8 cellular contexts compared by ENCODE assay signal in genomic region chr7:157140118-157140905, GRCh38. TPM values are rescaled to one million over a fixed set of nuclear protein-coding genes. Genes with fewer than 3 reads are reported as not detected.
A peak's percentile ranks its signal among the peaks of the same experiment; 100 is the strongest.
DNase-seq lines count a peak whose midpoint lies in the region; ATAC-seq and TF ChIP-seq lines count a peak whose summit lies in the region.

No MANE protein-coding gene starts in this region.

- DNase-seq in SK-N-SH (no peak), hepatocyte (ENCODE audit: low spot score) (no peak), DMS 273 (lab: John Stamatoyannopoulos, UW; ENCODE audit: unreplicated experiment) (no peak)
- DNase-seq in activated CD4-positive, alpha-beta T cell treated with anti-CD3 and anti-CD28 coated beads, Interleukin-2, amount 50 U/mL, for 1 hour: peak; percentile 9

- H2AFZ ChIP-seq in SK-N-SH (ENCODE audit: low read depth) (no peak overlapping the region), hepatocyte (no peak overlapping the region)

- CTCF ChIA-PET in SK-N-SH (lab: Yijun Ruan, JAX): interaction anchor here (0.7 to 3.7 kb wide), 5 partner anchors 11 to 191 kb away, joined by 3 to 11 read pairs (median 4); partner anchors contain the start of gene NOM1

- no peaks in the 10 kb centered on the region for H3K9me2 ChIP-seq in SK-N-SH
- H3K9me2 ChIP-seq in hepatocyte (replicated peaks; ENCODE audit: insufficient read depth): no peaks in the 10 kb centered on the region

- H3K4me3 ChIP-seq in SK-N-SH (ENCODE audit: low read depth in 2 of 2, low read length in 1 of 2): peak overlapping the region; percentile 82 to 93
- H3K4me3 ChIP-seq in hepatocyte: peak overlapping the region; percentile 75
- H3K4me3 ChIP-seq in stomach smooth muscle (ENCODE audit: low read length in 2 of 2): peak overlapping the region; percentile 61 to 87

- peaks cover 11 to 27% of the 10 kb centered on the region in 2 experiments; a peak in 2 of 4 replicates for H3K4me1 ChIP-seq in SK-N-SH (ENCODE audit: control insufficient read depth in 1 of 2, insufficient read depth in 2 of 2, low read depth in 1 of 2, low read length in 1 of 2)
- H3K4me1 ChIP-seq in hepatocyte (ENCODE audit: insufficient read depth): peaks cover 24% of the 10 kb centered on the region
- peaks cover 28% of the 10 kb centered on the region for H3K4me1 ChIP-seq in stomach smooth muscle (ENCODE audit: control insufficient read depth, insufficient read depth, low read length)

- H3K9me3 ChIP-seq in SK-N-SH (no peaks in the 10 kb centered on the region), hepatocyte (ENCODE audit: low read depth) (no peaks in the 10 kb centered on the region), stomach smooth muscle (ENCODE audit: control insufficient read depth in 2 of 2, low read length in 2 of 2) (no peaks in the 10 kb centered on the region)

- peaks cover 60% of the 10 kb centered on the region for H4K20me1 ChIP-seq in SK-N-SH (ENCODE audit: insufficient read depth)
- H4K20me1 ChIP-seq in hepatocyte (ENCODE audit: insufficient read depth, poor library complexity, severe bottlenecking): peaks cover 62% of the 10 kb centered on the region

- peaks cover 2% of the 10 kb centered on the region for H3F3A ChIP-seq in SK-N-SH (replicated peaks; ENCODE audit: insufficient read depth)

- POLR2A ChIA-PET in SK-N-SH (lab: Yijun Ruan, JAX): interaction anchor here (0.6 kb wide), 1 partner anchor 89 kb away, joined by 3 read pairs; no protein-coding TSS in a partner anchor

- peaks cover 17 to 26% of the 10 kb centered on the region in 2 experiments for H3K36me3 ChIP-seq in SK-N-SH (replicated peaks in 1 of 2; ENCODE audit: control insufficient read depth in 1 of 2, insufficient read depth in 2 of 2, low read length in 1 of 2)
- H3K36me3 ChIP-seq in hepatocyte (replicated peaks; ENCODE audit: insufficient read depth, low read depth): no peaks in the 10 kb centered on the region
- H3K36me3 ChIP-seq in stomach smooth muscle (ENCODE audit: control insufficient read depth in 2 of 2, insufficient read depth in 2 of 2, low read length in 2 of 2): peaks cover 0 to 11% of the 10 kb centered on the region in 2 donors

- H3K9ac ChIP-seq in SK-N-SH (peak overlapping the region; percentile 81; the same call in 1 of the 2 replicates), stomach smooth muscle (ENCODE audit: low read length in 2 of 2) (peak overlapping the region; percentile 47 to 80)

- H3K4me2 ChIP-seq in SK-N-SH (peak overlapping the region; percentile 100), hepatocyte (peak overlapping the region; percentile 98)

- TF ChIP-seq EP300 in SK-N-SH (IDR thresholded peaks at IDR 0.05; ENCODE audit: borderline replicate concordance in 1 of 2, low read depth in 1 of 2, low read length in 1 of 2): no peak

- no peak for TF ChIP-seq RAD21 in SK-N-SH (IDR thresholded peaks at IDR 0.05; ENCODE audit: low read length)

- ATAC-seq in SK-N-SH treated with all-trans-retinoic acid at 6 μM for 48 hours: no peak
- ATAC-seq in esophagus mucosa: no peak
- ATAC-seq in HG03432 (IDR thresholded peaks at IDR 0.05; ENCODE audit: unreplicated experiment): no peak

- H3K27ac ChIP-seq in SK-N-SH (ENCODE audit: low read depth in 2 of 2, low read length in 1 of 2): no peak overlapping the region
- peak overlapping the region; percentile 96 for H3K27ac ChIP-seq in hepatocyte
- H3K27ac ChIP-seq in stomach smooth muscle (ENCODE audit: low read length): peak overlapping the region; percentile 76

- TF ChIP-seq CTCF in SK-N-SH (IDR thresholded peaks at IDR 0.05): no peak
- no peak for TF ChIP-seq CTCF in hepatocyte (IDR thresholded peaks at IDR 0.05; ENCODE audit: poor library complexity)

- WGBS in SK-N-SH (ENCODE audit: low lambda C conversion rate): 77% methylated on average over 16 of the region's 16 CpGs
- 72% methylated on average over 16 of the region's 16 CpGs for WGBS in hepatocyte (ENCODE audit: low lambda C conversion rate, missing lambda C conversion rate)

- no peaks in the 10 kb centered on the region for H3K27me3 ChIP-seq in SK-N-SH (ENCODE audit: insufficient read depth)
- no peaks in the 10 kb centered on the region for H3K27me3 ChIP-seq in hepatocyte
- no peaks in the 10 kb centered on the region for H3K27me3 ChIP-seq in stomach smooth muscle (ENCODE audit: control insufficient read depth in 1 of 2, insufficient read depth in 2 of 2, low read length in 2 of 2)

- peaks cover 63% of the 10 kb centered on the region for H3K79me2 ChIP-seq in SK-N-SH (ENCODE audit: insufficient read depth)
- H3K79me2 ChIP-seq in hepatocyte: peaks cover 62% of the 10 kb centered on the region

TF ChIP-seq in SK-N-SH, 30 proteins besides CTCF, POLR2A, EP300 and RAD21 (continues in another document):
- TF ChIP-seq, protein P1, sequence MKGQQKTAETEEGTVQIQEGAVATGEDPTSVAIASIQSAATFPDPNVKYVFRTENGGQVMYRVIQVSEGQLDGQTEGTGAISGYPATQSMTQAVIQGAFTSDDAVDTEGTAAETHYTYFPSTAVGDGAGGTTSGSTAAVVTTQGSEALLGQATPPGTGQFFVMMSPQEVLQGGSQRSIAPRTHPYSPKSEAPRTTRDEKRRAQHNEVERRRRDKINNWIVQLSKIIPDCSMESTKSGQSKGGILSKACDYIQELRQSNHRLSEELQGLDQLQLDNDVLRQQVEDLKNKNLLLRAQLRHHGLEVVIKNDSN (IDR thresholded peaks at IDR 0.05; ENCODE audit: borderline replicate concordance, low read depth): no peak
- TF ChIP-seq GATA2 (CRISPR knock-in tag; IDR thresholded peaks at IDR 0.05) (no peak), TEAD4 (IDR thresholded peaks at IDR 0.05; ENCODE audit: borderline replicate concordance, insufficient read depth) (no peak), TAF1 (IDR thresholded peaks at IDR 0.05; ENCODE audit: borderline replicate concordance, low read depth, low read length) (no peak), RXRA (IDR thresholded peaks at IDR 0.05; ENCODE audit: borderline replicate concordance, low read depth) (no peak), MXI1 (IDR thresholded peaks at IDR 0.05; ENCODE audit: low read depth, low read length) (no peak), CHD2 (IDR thresholded peaks at IDR 0.05; ENCODE audit: low read length, partially characterized antibody) (no peak), ELF1 (IDR thresholded peaks at IDR 0.05) (no peak)
- TF ChIP-seq, protein P2, sequence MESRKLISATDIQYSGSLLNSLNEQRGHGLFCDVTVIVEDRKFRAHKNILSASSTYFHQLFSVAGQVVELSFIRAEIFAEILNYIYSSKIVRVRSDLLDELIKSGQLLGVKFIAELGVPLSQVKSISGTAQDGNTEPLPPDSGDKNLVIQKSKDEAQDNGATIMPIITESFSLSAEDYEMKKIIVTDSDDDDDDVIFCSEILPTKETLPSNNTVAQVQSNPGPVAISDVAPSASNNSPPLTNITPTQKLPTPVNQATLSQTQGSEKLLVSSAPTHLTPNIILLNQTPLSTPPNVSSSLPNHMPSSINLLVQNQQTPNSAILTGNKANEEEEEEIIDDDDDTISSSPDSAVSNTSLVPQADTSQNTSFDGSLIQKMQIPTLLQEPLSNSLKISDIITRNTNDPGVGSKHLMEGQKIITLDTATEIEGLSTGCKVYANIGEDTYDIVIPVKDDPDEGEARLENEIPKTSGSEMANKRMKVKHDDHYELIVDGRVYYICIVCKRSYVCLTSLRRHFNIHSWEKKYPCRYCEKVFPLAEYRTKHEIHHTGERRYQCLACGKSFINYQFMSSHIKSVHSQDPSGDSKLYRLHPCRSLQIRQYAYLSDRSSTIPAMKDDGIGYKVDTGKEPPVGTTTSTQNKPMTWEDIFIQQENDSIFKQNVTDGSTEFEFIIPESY (IDR thresholded peaks at IDR 0.05; ENCODE audit: borderline replicate concordance, low read depth): no peak

TF ChIP-seq in SK-N-SH treated with all-trans-retinoic acid at 6 μM for 48 hours, 23 proteins besides CTCF, POLR2A, EP300 and RAD21:
- no peak for TF ChIP-seq ZFP30 (CRISPR knock-in tag; IDR thresholded peaks at IDR 0.05)
TF ChIP-seq in SK-N-SH treated with all-trans-retinoic acid at 6 μM for 48 hours: peak in this region for 0.

RNA-seq across cellular contexts. Expression of gene UBE3C, which starts 1.6 kb away (rescaled TPM):
- polyA plus RNA-seq in SK-N-SH (2012; rRNA removed): 48.4 and 63.2 TPM in 2 replicates
- 55.9 and 60.7 TPM in 2 replicates for polyA plus RNA-seq in SK-N-SH (2012; cell fraction: cytosol; rRNA removed)
- polyA plus RNA-seq in SK-N-SH (2012; cell fraction: nucleus; rRNA removed): 37.5 and 62.9 TPM in 2 replicates
- total RNA-seq in hepatocyte: 66.3 and 72.6 TPM in 2 replicates
- 19.4 and 24.6 TPM in 2 replicates for polyA plus RNA-seq in hepatocyte
- 44.5 TPM for total RNA-seq in esophagus mucosa

Comparison
In these comparisons a context has a peak if more than half of its experiments do, and no peak if none do; other contexts are left out.
1. H3K27ac ChIP-seq: peak in hepatocyte (single experiment) and stomach smooth muscle (single experiment); none in SK-N-SH (0 of 2).
2. Peak in every context shown above with its lines, with median percentiles within 50 percentile points of each other: H3K4me3 ChIP-seq.